28 cellular contexts compared by ENCODE assay signal in the genomic region with DNA sequence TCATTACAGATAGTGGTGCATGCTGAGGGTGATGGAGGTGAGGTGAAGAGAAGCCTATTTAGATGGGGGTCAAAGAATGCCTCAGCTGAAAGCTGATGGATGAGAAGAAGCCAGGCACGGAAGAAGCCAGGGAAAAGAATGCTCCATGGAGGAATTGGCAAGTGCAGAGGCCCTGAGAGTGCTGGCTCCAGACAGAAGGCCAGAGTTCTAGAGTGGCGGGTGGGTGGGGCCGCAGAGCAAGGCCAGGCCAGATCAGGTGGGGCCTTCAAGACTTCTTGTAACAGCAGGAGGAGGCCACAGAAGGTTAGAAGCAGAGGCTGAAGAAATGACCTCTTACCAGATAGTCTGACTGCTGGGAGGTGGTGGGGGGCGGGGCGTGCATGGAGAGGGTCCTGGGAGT.
"Had no signal": no experiment of that assay in that cellular context is flagged by ENCODE, and none has a peak within 500 bp of the region (broad histone marks: within the 10 kb centered on the region; RNA-seq: fewer than 3 reads in every experiment).

No MANE protein-coding gene starts in this region.

- H3K36me3 ChIP-seq: adrenal gland, brain microvascular endothelial cell, pancreas, prostate gland, right atrium auricular region, spleen, transverse colon had no signal

- ATAC-seq: activated CD8-positive, alpha-beta memory T cell treated with anti-CD3 and anti-CD28 coated beads, Interleukin-2, amount 10 ng/mL, durations not matched to agents 7 days and 5 days had no signal

- DNase-seq: activated CD4-positive, alpha-beta memory T cell treated with anti-CD3 and anti-CD28 coated beads, Interleukin-2, amount 10 ng/mL, durations not matched to agents 7 days and 5 days; activated CD4-positive, alpha-beta T cell treated with anti-CD3 and anti-CD28 coated beads, Interleukin-2, amount 10 ng/mL, durations not matched to agents 24 days and 14 days; activated CD8-positive, alpha-beta memory T cell treated with anti-CD3 and anti-CD28 coated beads, Interleukin-2, amount 10 ng/mL, durations not matched to agents 7 days and 5 days; activated effector memory CD4-positive, alpha-beta T cell treated with anti-CD3 and anti-CD28 coated beads, Interleukin-2, amount 50 U/mL, for 16 hours; activated naive CD4-positive, alpha-beta T cell treated with anti-CD3 and anti-CD28 coated beads for 36 hours; activated naive CD8-positive, alpha-beta T cell treated with anti-CD3 and anti-CD28 coated beads for 36 hours; adrenal gland; aorta; brain microvascular endothelial cell; dorsolateral prefrontal cortex; effector memory CD4-positive, alpha-beta T cell; heart left ventricle; hypothalamus; immature natural killer cell; naive B cell; nephron progenitor cell; spleen; stimulated activated naive CD4-positive, alpha-beta T cell treated with Interleukin-2 at 50 U/mL for 16 hours; T-helper 9 cell; transverse colon had no signal

- H3K4me3 ChIP-seq: adrenal gland, coronary artery, dorsolateral prefrontal cortex, heart left ventricle, pancreas, prostate gland, right atrium auricular region, spleen, testis, transverse colon had no signal

- H3K27ac ChIP-seq: adrenal gland, brain microvascular endothelial cell, coronary artery, dorsolateral prefrontal cortex, pancreas, prostate gland, right atrium auricular region, transverse colon, VCaP had no signal

- H3K27me3 ChIP-seq: adrenal gland, brain microvascular endothelial cell, dorsolateral prefrontal cortex, heart left ventricle, pancreas, right atrium auricular region, spleen, testis, transverse colon had no signal

- H3K9me3 ChIP-seq: adrenal gland, heart left ventricle, pancreas, prostate gland, right atrium auricular region, spleen, testis, transverse colon had no signal

- FAIRE-seq: endothelial cell of umbilical vein, pancreas, TTC549 had no signal
